8 cellular contexts compared by ENCODE assay signal in the genomic region with DNA sequence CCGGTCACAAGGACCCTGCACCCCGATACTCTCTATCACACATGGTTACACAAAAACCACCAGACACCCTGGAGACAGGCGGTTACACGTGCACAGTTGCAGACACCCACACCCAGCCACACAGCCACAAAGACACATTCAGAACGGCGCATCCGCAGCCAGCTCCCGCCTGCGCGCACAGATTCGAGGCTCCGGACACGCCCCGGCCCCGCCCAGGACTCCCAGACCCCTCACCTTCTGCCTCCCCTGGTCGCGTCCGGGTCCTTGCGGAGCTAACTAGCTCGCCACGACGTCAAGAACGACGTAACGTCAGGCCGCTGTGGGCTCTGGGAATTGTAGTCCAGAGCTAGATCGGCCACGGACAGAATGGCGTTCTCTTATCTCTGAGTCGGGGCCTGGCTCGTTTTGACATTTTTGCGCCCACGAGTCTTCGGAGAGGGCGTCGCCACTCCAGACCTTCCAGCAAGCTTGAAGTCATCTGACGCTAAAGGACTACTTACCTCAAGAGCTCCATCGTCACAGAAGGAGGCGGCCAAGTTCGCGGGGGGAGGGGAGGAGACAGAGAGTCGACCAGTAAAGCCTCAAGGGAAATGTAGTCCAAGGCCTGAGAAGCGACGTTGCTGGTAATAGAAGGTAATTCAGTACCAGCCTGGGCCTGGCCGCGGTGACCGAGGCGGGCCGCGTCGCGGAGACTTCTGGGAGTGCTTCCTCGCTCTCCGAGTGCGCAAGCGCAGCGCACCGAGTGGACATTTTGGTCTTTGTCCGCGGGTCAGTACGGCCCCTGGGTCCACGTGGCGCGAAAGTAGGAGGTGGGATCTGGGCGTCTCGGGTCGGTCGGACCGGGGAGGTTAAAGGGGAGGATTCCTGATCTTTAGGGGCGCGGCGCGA. TPM values are rescaled to one million over a fixed set of nuclear protein-coding genes. Genes with fewer than 3 reads are reported as not detected.
A peak's percentile ranks its signal among the peaks of the same experiment; 100 is the strongest.
DNase-seq lines count a peak whose midpoint lies in the region; ATAC-seq and TF ChIP-seq lines count a peak whose summit lies in the region.

A gene (plus strand): TSS at position 719 of the 888 bp plus-strand sequence. CDS start 21,335 bp downstream, outside the sequence.
A gene (minus strand): TSS at position 278 of the 888 bp plus-strand sequence. CDS start 12,680 bp downstream, outside the sequence.

- H3K27me3 Mint-ChIP-seq in CD4-positive, alpha-beta T cell = no peaks in the 10 kb centered on the region

- H3K36me3 ChIP-seq in duodenal mucosa (ENCODE audit: control insufficient read depth in 1 of 2, insufficient read depth in 2 of 2, low read length in 2 of 2) (peaks cover 0 to 3% of the 10 kb centered on the region in 2 donors), liver (ENCODE audit: control insufficient read depth in 4 of 4, insufficient read depth in 3 of 4, low read depth in 1 of 4, low read length in 3 of 4) (peaks cover 0 to 4% (median under 1%) of the 10 kb centered on the region in 4 donors)

- peak within 1 kb of the TSS; percentile 88 to 91 for H3K4me3 ChIP-seq in duodenal mucosa (ENCODE audit: low read depth in 1 of 2, low read length in 2 of 2)
- H3K4me3 ChIP-seq in liver (ENCODE audit: low read depth in 1 of 3, low read length in 3 of 3) = peak within 1 kb of the TSS; percentile 71 to 100 (median 95)

- no peaks in the 10 kb centered on the region for H3K9me3 ChIP-seq in CD4-positive, alpha-beta T cell (ENCODE audit: control insufficient read depth, low read length)
- H3K9me3 ChIP-seq in duodenal mucosa (ENCODE audit: control insufficient read depth in 1 of 2, low read length in 2 of 2) (no peaks in the 10 kb centered on the region), liver (ENCODE audit: control insufficient read depth in 4 of 4, low read length in 3 of 4) (no peaks in the 10 kb centered on the region)

- peak; percentile 84 for ATAC-seq in CD4-positive, alpha-beta T cell (ENCODE audit: poor library complexity)
- ATAC-seq in GM19438 (IDR thresholded peaks at IDR 0.05; ENCODE audit: low read depth, unreplicated experiment) (peak; percentile 91), HG03565 (IDR thresholded peaks at IDR 0.05; ENCODE audit: unreplicated experiment) (peak; percentile 86)

- CTCF ChIA-PET in CD4-positive, alpha-beta T cell (lab: Charles Lee) = interaction anchor here (1.1 to 1.6 kb wide), 4 partner anchors 74 to 759 kb away, joined by 3 to 7 read pairs (median 4); a partner anchor contains a TSS

- H3K9ac ChIP-seq in duodenal mucosa (ENCODE audit: low read depth in 1 of 2, low read length in 2 of 2) = peak within 1 kb of the TSS; percentile 77 to 92
- H3K9ac ChIP-seq in liver (ENCODE audit: low read depth in 1 of 2, low read length in 2 of 2) = peak within 1 kb of the TSS; percentile 90 to 99

- peaks cover 13% of the 10 kb centered on the region for H3K36me3 Mint-ChIP-seq in CD4-positive, alpha-beta T cell (ENCODE audit: low read depth)

- no peaks in the 10 kb centered on the region for H3K9me3 Mint-ChIP-seq in CD4-positive, alpha-beta T cell

- TF ChIP-seq CTCF in CD4-positive, alpha-beta T cell (IDR thresholded peaks at IDR 0.05) = no peak
- TF ChIP-seq CTCF in liver (IDR thresholded peaks at IDR 0.05; ENCODE audit: low read depth, low read length, missing input control) = peak; percentile 31

- no peak within 1 kb of the TSS for H3K27ac Mint-ChIP-seq in CD4-positive, alpha-beta T cell

- peaks cover 17% of the 10 kb centered on the region for H3K4me1 Mint-ChIP-seq in CD4-positive, alpha-beta T cell (ENCODE audit: low read depth)

- DNase-seq in CD4-positive, alpha-beta T cell = peak; percentile 90 to 95 (median 92)
- peak; percentile 99 for DNase-seq in NCI-H748 treated with DMSO at 0.1 percent for 48 hours (lab: John Stamatoyannopoulos, UW)
- DNase-seq in activated CD4-positive, alpha-beta T cell treated with anti-CD3 and anti-CD28 coated beads, Interleukin-2, amount 50 U/mL, for 4 hours = peak; percentile 92 to 93
- DNase-seq in stimulated activated CD4-positive, alpha-beta T cell treated with anti-CD3 and anti-CD28 coated beads, Interleukin-4, amount 100 ng/mL, for 1 hour = peak; percentile 97

- WGBS in liver = under 1% methylated on average over 73 of the region's 73 CpGs

- POLR2A ChIA-PET in CD4-positive, alpha-beta T cell (lab: Charles Lee) = interaction anchor here (0.7 to 2.3 kb wide), 25 partner anchors 12 to 1565 kb away, joined by 3 to 34 read pairs (median 7); a partner anchor contains a TSS

- peak within 1 kb of the TSS; percentile 93 for H3K27ac ChIP-seq in CD4-positive, alpha-beta T cell (ENCODE audit: low read depth, low read length)
- H3K27ac ChIP-seq in duodenal mucosa (ENCODE audit: low read depth, low read length) = peak within 1 kb of the TSS; percentile 98
- peak within 1 kb of the TSS; percentile 93 to 98 for H3K27ac ChIP-seq in liver (ENCODE audit: low read depth in 1 of 2, low read length in 2 of 2)

- intact Hi-C loops in CD4-positive, alpha-beta T cell (cut with DNase I, micrococcal nuclease) = loop anchor here (1.0 to 10.0 kb wide), 15 partner anchors 72 to 1693 kb away; a partner anchor contains a TSS

- peaks cover 4 to 14% of the 10 kb centered on the region in 2 donors for H3K4me1 ChIP-seq in duodenal mucosa (ENCODE audit: control insufficient read depth in 1 of 2, insufficient read depth in 2 of 2, low read length in 2 of 2)
- H3K4me1 ChIP-seq in liver (ENCODE audit: control insufficient read depth in 4 of 4, insufficient read depth in 4 of 4, low read length in 3 of 4) = peaks cover 0 to 12% (median 6%) of the 10 kb centered on the region in 4 donors

- TF ChIP-seq RAD21 in liver (IDR thresholded peaks at IDR 0.05) = peak; percentile 17 to 31

- no peaks in the 10 kb centered on the region for H3K27me3 ChIP-seq in CD4-positive, alpha-beta T cell (ENCODE audit: control insufficient read depth, insufficient read depth, low read length)
- H3K27me3 ChIP-seq in duodenal mucosa (ENCODE audit: control insufficient read depth in 1 of 2, insufficient read depth in 2 of 2, low read length in 2 of 2) (no peaks in the 10 kb centered on the region), liver (ENCODE audit: control insufficient read depth in 4 of 4, insufficient read depth in 4 of 4, low read length in 3 of 4) (no peaks in the 10 kb centered on the region)

- H3K4me3 Mint-ChIP-seq in CD4-positive, alpha-beta T cell = no peak within 1 kb of the TSS

TF ChIP-seq in liver, 16 proteins besides CTCF, POLR2A, EP300 and RAD21 (continues in another document):
- peak; percentile 14 for TF ChIP-seq NR2F2 (IDR thresholded peaks at IDR 0.05)
- peak; percentile 59 for TF ChIP-seq HNF4G (IDR thresholded peaks at IDR 0.05)
- TF ChIP-seq, protein P1, sequence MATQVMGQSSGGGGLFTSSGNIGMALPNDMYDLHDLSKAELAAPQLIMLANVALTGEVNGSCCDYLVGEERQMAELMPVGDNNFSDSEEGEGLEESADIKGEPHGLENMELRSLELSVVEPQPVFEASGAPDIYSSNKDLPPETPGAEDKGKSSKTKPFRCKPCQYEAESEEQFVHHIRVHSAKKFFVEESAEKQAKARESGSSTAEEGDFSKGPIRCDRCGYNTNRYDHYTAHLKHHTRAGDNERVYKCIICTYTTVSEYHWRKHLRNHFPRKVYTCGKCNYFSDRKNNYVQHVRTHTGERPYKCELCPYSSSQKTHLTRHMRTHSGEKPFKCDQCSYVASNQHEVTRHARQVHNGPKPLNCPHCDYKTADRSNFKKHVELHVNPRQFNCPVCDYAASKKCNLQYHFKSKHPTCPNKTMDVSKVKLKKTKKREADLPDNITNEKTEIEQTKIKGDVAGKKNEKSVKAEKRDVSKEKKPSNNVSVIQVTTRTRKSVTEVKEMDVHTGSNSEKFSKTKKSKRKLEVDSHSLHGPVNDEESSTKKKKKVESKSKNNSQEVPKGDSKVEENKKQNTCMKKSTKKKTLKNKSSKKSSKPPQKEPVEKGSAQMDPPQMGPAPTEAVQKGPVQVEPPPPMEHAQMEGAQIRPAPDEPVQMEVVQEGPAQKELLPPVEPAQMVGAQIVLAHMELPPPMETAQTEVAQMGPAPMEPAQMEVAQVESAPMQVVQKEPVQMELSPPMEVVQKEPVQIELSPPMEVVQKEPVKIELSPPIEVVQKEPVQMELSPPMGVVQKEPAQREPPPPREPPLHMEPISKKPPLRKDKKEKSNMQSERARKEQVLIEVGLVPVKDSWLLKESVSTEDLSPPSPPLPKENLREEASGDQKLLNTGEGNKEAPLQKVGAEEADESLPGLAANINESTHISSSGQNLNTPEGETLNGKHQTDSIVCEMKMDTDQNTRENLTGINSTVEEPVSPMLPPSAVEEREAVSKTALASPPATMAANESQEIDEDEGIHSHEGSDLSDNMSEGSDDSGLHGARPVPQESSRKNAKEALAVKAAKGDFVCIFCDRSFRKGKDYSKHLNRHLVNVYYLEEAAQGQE (IDR thresholded peaks at IDR 0.05) = peak; percentile 82
- TF ChIP-seq YY1 (IDR thresholded peaks at IDR 0.05) = peak; percentile 97
- TF ChIP-seq RXRA (IDR thresholded peaks at IDR 0.05) = peak; percentile 54
- TF ChIP-seq, protein P2, sequence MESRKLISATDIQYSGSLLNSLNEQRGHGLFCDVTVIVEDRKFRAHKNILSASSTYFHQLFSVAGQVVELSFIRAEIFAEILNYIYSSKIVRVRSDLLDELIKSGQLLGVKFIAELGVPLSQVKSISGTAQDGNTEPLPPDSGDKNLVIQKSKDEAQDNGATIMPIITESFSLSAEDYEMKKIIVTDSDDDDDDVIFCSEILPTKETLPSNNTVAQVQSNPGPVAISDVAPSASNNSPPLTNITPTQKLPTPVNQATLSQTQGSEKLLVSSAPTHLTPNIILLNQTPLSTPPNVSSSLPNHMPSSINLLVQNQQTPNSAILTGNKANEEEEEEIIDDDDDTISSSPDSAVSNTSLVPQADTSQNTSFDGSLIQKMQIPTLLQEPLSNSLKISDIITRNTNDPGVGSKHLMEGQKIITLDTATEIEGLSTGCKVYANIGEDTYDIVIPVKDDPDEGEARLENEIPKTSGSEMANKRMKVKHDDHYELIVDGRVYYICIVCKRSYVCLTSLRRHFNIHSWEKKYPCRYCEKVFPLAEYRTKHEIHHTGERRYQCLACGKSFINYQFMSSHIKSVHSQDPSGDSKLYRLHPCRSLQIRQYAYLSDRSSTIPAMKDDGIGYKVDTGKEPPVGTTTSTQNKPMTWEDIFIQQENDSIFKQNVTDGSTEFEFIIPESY (IDR thresholded peaks at IDR 0.05) = peak; percentile 92
- peak; percentile 66 for TF ChIP-seq TAF1 (conservative IDR thresholded peaks at IDR 0.05)
- no peak for TF ChIP-seq FOXA2 (IDR thresholded peaks at IDR 0.05)
- TF ChIP-seq, protein P3, sequence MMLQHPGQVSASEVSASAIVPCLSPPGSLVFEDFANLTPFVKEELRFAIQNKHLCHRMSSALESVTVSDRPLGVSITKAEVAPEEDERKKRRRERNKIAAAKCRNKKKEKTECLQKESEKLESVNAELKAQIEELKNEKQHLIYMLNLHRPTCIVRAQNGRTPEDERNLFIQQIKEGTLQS (IDR thresholded peaks at IDR 0.05) = no peak
- peak in 1 of 2 donors; percentile 68 for TF ChIP-seq GABPA (IDR thresholded peaks at IDR 0.05 in 1 of 2, conservative IDR thresholded peaks at IDR 0.05 in 1 of 2)
- TF ChIP-seq EGR1 (IDR thresholded peaks at IDR 0.05; ENCODE audit: low read depth in 2 of 2) = peak in 1 of 2 donors; percentile 1

RNA-seq across cellular contexts. Expression of the first gene that starts in this region (rescaled TPM):
- total RNA-seq in CD4-positive, alpha-beta T cell = 10 to 100 TPM; 13.6 to 13.7 TPM
- total RNA-seq in liver = 10 to 100 TPM; 29.2 to 48.6 TPM
- 10 to 100 TPM; 16.6 to 19.0 TPM for polyA plus RNA-seq in liver

RNA-seq across cellular contexts. Expression of the second gene that starts in this region (rescaled TPM):
- 1 to 10 TPM; 7.6 to 8.5 TPM for total RNA-seq in CD4-positive, alpha-beta T cell
- 1 to 10 TPM; 2.3 to 4.9 TPM for total RNA-seq in liver
- polyA plus RNA-seq in liver = 1 to 10 TPM in 1 of 2 donors, under 1 TPM in 1; 0.95 to 2.2 TPM

Comparison
In these comparisons a context has a peak if more than half of its experiments do, and no peak if none do; other contexts are left out.
1. Peak in every context shown above with its lines: DNase-seq, ATAC-seq, H3K4me3 ChIP-seq and H3K27ac ChIP-seq.